In the genomic region with DNA sequence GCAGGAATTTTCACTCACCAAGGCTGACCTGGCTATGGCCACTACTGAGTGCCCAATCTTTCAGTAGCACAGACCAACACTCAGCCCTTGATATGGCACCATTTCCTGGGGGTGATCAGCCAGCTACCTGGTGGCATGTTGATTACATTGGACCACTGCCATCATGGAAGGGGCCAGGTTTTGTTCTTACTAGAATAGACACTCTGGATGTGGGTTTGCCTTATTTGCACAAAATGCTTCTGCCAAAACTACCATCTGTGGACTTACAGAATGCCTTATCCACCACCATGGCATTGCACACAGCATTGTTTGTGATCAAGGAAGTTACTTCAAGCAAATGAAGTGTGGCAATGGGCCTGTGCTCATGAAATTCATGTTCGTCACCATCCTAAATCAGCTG, we compare ENCODE assay signal across 23 cellular contexts.
"Had no signal": no experiment of that assay in that cellular context is flagged by ENCODE, and none has a peak within 500 bp of the region (broad histone marks: within the 10 kb centered on the region; RNA-seq: fewer than 3 reads in every experiment).

No MANE protein-coding gene starts in this region.

- H3K27ac Mint-ChIP-seq: activated naive CD8-positive, alpha-beta T cell treated with anti-CD3 and anti-CD28 coated beads for 36 hours; activated T-cell treated with anti-CD3 and anti-CD28 coated beads, Interleukin-2, amount 50 U/mL, for 72 hours; naive thymus-derived CD8-positive, alpha-beta T cell; stimulated activated naive B cell treated with anti-CD40 and anti-IgM and Interleukin-4, amounts not matched to agents 10 μg/mL and 1 μg/mL and 100 μg/mL, for 72 hours had no signal

- H3K27me3 Mint-ChIP-seq: activated naive CD8-positive, alpha-beta T cell treated with anti-CD3 and anti-CD28 coated beads for 36 hours; stimulated activated naive B cell treated with anti-CD40 and anti-IgM and Interleukin-4, amounts not matched to agents 10 μg/mL and 1 μg/mL and 100 μg/mL, for 72 hours had no signal

- H3K4me3 Mint-ChIP-seq: activated naive CD8-positive, alpha-beta T cell treated with anti-CD3 and anti-CD28 coated beads for 36 hours; activated T-cell treated with anti-CD3 and anti-CD28 coated beads, Interleukin-2, amount 50 U/mL, for 72 hours; brain; naive thymus-derived CD8-positive, alpha-beta T cell; stimulated activated naive B cell treated with anti-CD40 and anti-IgM and Interleukin-4, amounts not matched to agents 10 μg/mL and 1 μg/mL and 100 μg/mL, for 72 hours had no signal

- H3K36me3 Mint-ChIP-seq: activated naive CD8-positive, alpha-beta T cell treated with anti-CD3 and anti-CD28 coated beads for 36 hours; brain; naive thymus-derived CD8-positive, alpha-beta T cell; stimulated activated naive B cell treated with anti-CD40 and anti-IgM and Interleukin-4, amounts not matched to agents 10 μg/mL and 1 μg/mL and 100 μg/mL, for 72 hours had no signal

- H3K4me1 Mint-ChIP-seq: activated naive CD8-positive, alpha-beta T cell treated with anti-CD3 and anti-CD28 coated beads for 36 hours; brain; naive thymus-derived CD8-positive, alpha-beta T cell; stimulated activated naive B cell treated with anti-CD40 and anti-IgM and Interleukin-4, amounts not matched to agents 10 μg/mL and 1 μg/mL and 100 μg/mL, for 72 hours had no signal

- ATAC-seq: activated T-cell treated with anti-CD3 and anti-CD28 coated beads, Interleukin-2, amount 50 U/mL, for 72 hours; heart left ventricle; left lobe of liver; lower lobe of right lung; naive thymus-derived CD8-positive, alpha-beta T cell; right cardiac atrium; stimulated activated naive B cell treated with anti-CD40 and anti-IgM and Interleukin-4, amounts not matched to agents 10 μg/mL and 1 μg/mL and 100 μg/mL, for 72 hours had no signal

- H3K9me3 Mint-ChIP-seq: activated naive CD8-positive, alpha-beta T cell treated with anti-CD3 and anti-CD28 coated beads for 36 hours had no signal

- DNase-seq: activated CD4-positive, alpha-beta T cell treated with anti-CD3 and anti-CD28 coated beads for 4 hours; activated CD4-positive, alpha-beta T cell treated with anti-CD3 and anti-CD28 coated beads, Interleukin-2, amount 50 U/mL, for 4 hours; activated effector memory CD4-positive, alpha-beta T cell treated with Interleukin-2 at 50 U/mL for 16 hours; activated naive CD4-positive, alpha-beta T cell treated with Interleukin-2 at 50 U/mL for 16 hours; activated naive CD8-positive, alpha-beta T cell treated with anti-CD3 and anti-CD28 coated beads for 36 hours; activated T-cell treated with anti-CD3 and anti-CD28 coated beads for 4 hours; activated T-cell treated with anti-CD3 and anti-CD28 coated beads, Interleukin-2, amount 50 U/mL, for 72 hours; adrenal gland; aorta; heart left ventricle; lower lobe of right lung; mesenchymal stem cell; naive thymus-derived CD8-positive, alpha-beta T cell; right cardiac atrium; stimulated activated CD4-positive, alpha-beta T cell treated with anti-CD3 and anti-CD28 coated beads, Interleukin-15, amount 100 ng/mL, for 24 hours; stimulated activated CD4-positive, alpha-beta T cell treated with anti-CD3 and anti-CD28 coated beads, Interleukin-2, amount 100 ng/mL, for 24 hours; stimulated activated naive B cell treated with anti-CD40 and anti-IgM and Interleukin-4, amounts not matched to agents 10 μg/mL and 1 μg/mL and 100 μg/mL, for 72 hours; stomach; T-helper 9 cell; thyroid gland; upper lobe of left lung had no signal
